Comparison of ENCODE assay signal across 9 cellular contexts in genomic region chr11:12800032-12800671, GRCh38.
DNase-seq lines count a peak whose midpoint lies in the region; ATAC-seq and TF ChIP-seq lines count a peak whose summit lies in the region.
"Had no signal": no experiment of that assay in that cellular context is flagged by ENCODE, and none has a peak within 500 bp of the region (broad histone marks: within the 10 kb centered on the region; RNA-seq: fewer than 3 reads in every experiment).

No MANE protein-coding gene starts in this region.

- H3K4me3 ChIP-seq in epithelial cell of esophagus (ENCODE audit: low read length): no peak overlapping the region
- no peak overlapping the region for H3K4me3 ChIP-seq in neuronal stem cell (ENCODE audit: low read length in 2 of 2)
- H3K4me3 ChIP-seq: SJSA1 had no signal

- H2AK5ac ChIP-seq in neuronal stem cell (ENCODE audit: low read depth, low read length): no peak overlapping the region

- ATAC-seq in GM21515 (IDR thresholded peaks at IDR 0.05; ENCODE audit: unreplicated experiment): no peak
- no peak for ATAC-seq in stimulated activated memory B cell treated with anti-CD40 and anti-IgM and Interleukin-4, amounts not matched to agents 10 μg/mL and 1 μg/mL and 100 μg/mL, for 72 hours

- no peak overlapping the region for H3K18ac ChIP-seq in neuronal stem cell (ENCODE audit: low read length)

- H3K4me2 ChIP-seq in neuronal stem cell (ENCODE audit: insufficient read depth, low read length, poor library complexity, severe bottlenecking): no peak overlapping the region

- peak; percentile 83 for DNase-seq in DMS79 treated with DMSO at 0.1 percent for 48 hours (lab: John Stamatoyannopoulos, UW)
- peak; percentile 90 for DNase-seq in NCI-H226
- DNase-seq in epithelial cell of esophagus (ENCODE audit: low read depth): peak; percentile 93
- DNase-seq in neuronal stem cell (ENCODE audit: low spot score): no peak
- no peak for DNase-seq in Ammon's horn (ENCODE audit: low spot score)
- no peak for DNase-seq in activated CD4-positive, alpha-beta T cell treated with anti-CD3 and anti-CD28 coated beads for 4 hours

- H2BK12ac ChIP-seq in neuronal stem cell (ENCODE audit: low read length): no peak overlapping the region

- H2BK15ac ChIP-seq in neuronal stem cell (ENCODE audit: low read length): no peak overlapping the region

- H3K14ac ChIP-seq in neuronal stem cell (ENCODE audit: low read length): no peak overlapping the region

- H3K27ac Mint-ChIP-seq in stimulated activated memory B cell treated with anti-CD40 and anti-IgM and Interleukin-4, amounts not matched to agents 10 μg/mL and 1 μg/mL and 100 μg/mL, for 72 hours: no peak overlapping the region

- no peak overlapping the region for H4K91ac ChIP-seq in neuronal stem cell (ENCODE audit: low read depth, low read length, poor library complexity)

- no peaks in the 10 kb centered on the region for H3K4me1 Mint-ChIP-seq in stimulated activated memory B cell treated with anti-CD40 and anti-IgM and Interleukin-4, amounts not matched to agents 10 μg/mL and 1 μg/mL and 100 μg/mL, for 72 hours

- peaks cover 31 to 45% of the 10 kb centered on the region in 2 donors for H3K4me1 ChIP-seq in neuronal stem cell (ENCODE audit: control insufficient read depth in 2 of 2, insufficient read depth in 1 of 2, low read depth in 1 of 2, low read length in 2 of 2)

- H2BK120ac ChIP-seq in neuronal stem cell (ENCODE audit: low read depth, low read length): no peak overlapping the region

- no peak overlapping the region for H4K8ac ChIP-seq in neuronal stem cell (ENCODE audit: low read depth, low read length)

- H3K9me3 Mint-ChIP-seq in stimulated activated memory B cell treated with anti-CD40 and anti-IgM and Interleukin-4, amounts not matched to agents 10 μg/mL and 1 μg/mL and 100 μg/mL, for 72 hours: no peaks in the 10 kb centered on the region

- peaks cover 4 to 26% of the 10 kb centered on the region in 2 donors for H3K36me3 ChIP-seq in neuronal stem cell (replicated peaks in 1 of 2; ENCODE audit: control insufficient read depth in 2 of 2, insufficient read depth in 2 of 2, low read length in 2 of 2)

- H3K9ac ChIP-seq in neuronal stem cell (ENCODE audit: low read depth, low read length, poor library complexity): no peak overlapping the region

- no peaks in the 10 kb centered on the region for H3K27me3 ChIP-seq in neuronal stem cell (ENCODE audit: control insufficient read depth in 3 of 3, insufficient read depth in 3 of 3, low read depth in 1 of 3, low read length in 3 of 3)
- H3K27me3 ChIP-seq: SJSA1 had no signal

- H3K27ac ChIP-seq in neuronal stem cell (replicated peaks; ENCODE audit: low read length): peak overlapping the region; percentile 4
- H3K27ac ChIP-seq: SJSA1 had no signal

- no peak overlapping the region for H3K4me3 Mint-ChIP-seq in stimulated activated memory B cell treated with anti-CD40 and anti-IgM and Interleukin-4, amounts not matched to agents 10 μg/mL and 1 μg/mL and 100 μg/mL, for 72 hours

- no peak overlapping the region for H3K4ac ChIP-seq in neuronal stem cell (ENCODE audit: low read length)

- no peak overlapping the region for H2BK5ac ChIP-seq in neuronal stem cell (ENCODE audit: low read length)

- no peak overlapping the region for H3K23ac ChIP-seq in neuronal stem cell (ENCODE audit: low read depth, low read length, poor library complexity)

- no peaks in the 10 kb centered on the region for H3K9me3 ChIP-seq in neuronal stem cell (replicated peaks in 1 of 2; ENCODE audit: control insufficient read depth in 2 of 2, insufficient read depth in 1 of 2, low read depth in 1 of 2, low read length in 2 of 2)
- H3K9me3 ChIP-seq: SJSA1 had no signal

- WGBS in neuronal stem cell (ENCODE audit: extremely low coverage in 2 of 2, insufficient read length in 2 of 2, insufficient replicate concordance in 1 of 2), 2 donors: no CpG with 5 or more reads among the region's 8 CpGs

- no peaks in the 10 kb centered on the region for H3K36me3 Mint-ChIP-seq in stimulated activated memory B cell treated with anti-CD40 and anti-IgM and Interleukin-4, amounts not matched to agents 10 μg/mL and 1 μg/mL and 100 μg/mL, for 72 hours

- H3K27me3 Mint-ChIP-seq in stimulated activated memory B cell treated with anti-CD40 and anti-IgM and Interleukin-4, amounts not matched to agents 10 μg/mL and 1 μg/mL and 100 μg/mL, for 72 hours: peaks cover 30% of the 10 kb centered on the region

- no peaks in the 10 kb centered on the region for H3K79me1 ChIP-seq in neuronal stem cell (ENCODE audit: low read depth, low read length)

- no peak overlapping the region for H2AFZ ChIP-seq in neuronal stem cell (ENCODE audit: low read length)

- no peak for TF ChIP-seq CTCF in epithelial cell of esophagus (IDR thresholded peaks at IDR 0.05; ENCODE audit: insufficient read depth, low read depth, low read length, missing control alignments)

Comparison
In these comparisons a context has a peak if more than half of its experiments do, and no peak if none do; other contexts are left out.
1. DNase-seq: peak in DMS79 treated with DMSO at 0.1 percent for 48 hours (single experiment), NCI-H226 (single experiment) and epithelial cell of esophagus (single experiment); none in neuronal stem cell (single experiment), Ammon's horn (single experiment) and activated CD4-positive, alpha-beta T cell treated with anti-CD3 and anti-CD28 coated beads for 4 hours (0 of 2).